Comparison of ENCODE assay signal across 8 cellular contexts in the genomic region with DNA sequence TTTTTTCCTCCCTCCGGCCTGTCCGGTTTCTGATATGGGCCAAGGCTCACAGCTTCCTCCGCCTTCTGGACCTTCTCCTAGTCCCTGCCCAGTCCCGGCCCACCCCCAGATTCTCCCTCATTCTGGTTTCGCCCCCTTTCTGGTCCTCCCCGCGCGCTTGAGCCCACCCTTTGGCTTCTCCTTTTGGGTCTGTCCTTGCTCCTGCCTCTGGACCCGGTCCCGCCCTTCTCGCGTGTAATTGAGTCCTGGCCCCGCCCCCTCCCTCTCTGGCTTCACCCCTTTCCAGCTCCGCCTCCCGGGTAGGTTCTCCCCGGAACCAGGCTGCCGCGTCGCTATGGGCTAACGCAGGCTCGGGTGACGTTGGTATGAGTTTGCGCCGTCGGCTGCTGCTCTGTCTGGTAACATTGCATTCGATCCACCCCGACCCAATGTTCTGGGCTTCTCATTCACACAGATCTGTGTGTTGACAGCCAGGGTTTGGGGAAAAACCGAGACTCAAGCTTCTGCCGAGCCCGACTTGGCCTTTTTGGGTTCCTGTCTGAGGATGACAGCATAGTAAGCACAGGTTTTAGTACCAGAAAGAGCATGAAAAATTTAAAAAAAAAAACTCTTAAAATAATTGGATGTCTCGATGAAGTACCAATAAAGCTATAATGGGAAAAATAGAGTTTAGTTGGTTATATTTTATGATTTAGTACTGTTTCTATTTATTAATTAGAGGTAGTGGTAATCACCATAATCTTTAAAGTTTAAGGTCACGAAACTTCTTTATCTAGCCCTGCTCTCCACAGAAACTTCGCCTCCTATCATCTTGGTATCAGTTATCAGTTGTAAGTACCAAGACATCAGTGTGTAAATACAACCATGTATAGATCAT. TPM values are rescaled to one million over a fixed set of nuclear protein-coding genes. Genes with fewer than 3 reads are reported as not detected.
A peak's percentile ranks its signal among the peaks of the same experiment; 100 is the strongest.
DNase-seq lines count a peak whose midpoint lies in the region; ATAC-seq, FAIRE-seq and TF ChIP-seq lines count a peak whose summit lies in the region.

No MANE protein-coding gene starts in this region.

- H3K27ac ChIP-seq in ascending aorta, result peak overlapping the region; percentile 95 to 98

- intact Hi-C loops in ascending aorta (cut with DNase I), result loop anchor here (1.0 to 10.0 kb wide), 8 partner anchors 15 to 1453 kb away; a partner anchor contains a TSS

- peaks cover 2% of the 10 kb centered on the region for H3K36me3 Mint-ChIP-seq in T-helper 2 cell treated with Interferon-gamma antibody and Interleukin-4, amounts not matched to agents 5 μg/mL and 100 μg/mL, for 36 hours (ENCODE audit: low read depth)

- no peaks in the 10 kb centered on the region for H3K36me3 ChIP-seq in ascending aorta

- H3K4me3 ChIP-seq in ascending aorta (peak overlapping the region; percentile 58 to 64), retinal pigment epithelial cell (ENCODE audit: low read length) (peak overlapping the region; percentile 75)

- H3K4me1 ChIP-seq in ascending aorta, result peaks cover 9 to 22% of the 10 kb centered on the region in 2 donors

- TF ChIP-seq CTCF in ascending aorta (IDR thresholded peaks at IDR 0.05) (no peak), retinal pigment epithelial cell (conservative IDR thresholded peaks at IDR 0.05; ENCODE audit: low read depth, low read length) (no peak)

- H3K9me3 Mint-ChIP-seq in T-helper 2 cell treated with Interferon-gamma antibody and Interleukin-4, amounts not matched to agents 5 μg/mL and 100 μg/mL, for 36 hours, result no peaks in the 10 kb centered on the region

- peak overlapping the region; percentile 90 for H3K4me3 Mint-ChIP-seq in T-helper 2 cell treated with Interferon-gamma antibody and Interleukin-4, amounts not matched to agents 5 μg/mL and 100 μg/mL, for 36 hours

- H3K27ac Mint-ChIP-seq in T-helper 2 cell treated with Interferon-gamma antibody and Interleukin-4, amounts not matched to agents 5 μg/mL and 100 μg/mL, for 36 hours, result peak overlapping the region; percentile 100

- DNase-seq in GM12892 (ENCODE audit: insufficient read length) (peak; percentile 71), NCI-H187 treated with DMSO at 0.1 percent for 48 hours (lab: John Stamatoyannopoulos, UW) (peak; percentile 66), ascending aorta (ENCODE audit: low spot score in 2 of 2) (peak; percentile 99 to 100), hepatic stellate cell (ENCODE audit: low spot score) (peak; percentile 90), retinal pigment epithelial cell (ENCODE audit: low read depth) (peak; percentile 83), retina (no peak)
- DNase-seq in T-helper 2 cell treated with Interferon-gamma antibody and Interleukin-4, amounts not matched to agents 5 μg/mL and 100 μg/mL, for 36 hours (ENCODE audit: low spot score), result peak; percentile 92

- TF ChIP-seq POLR2A in GM12892 (IDR thresholded peaks at IDR 0.05; ENCODE audit: low read depth, low read length), result peak; percentile 64; the same call in 1 of the 2 replicates

- no peaks in the 10 kb centered on the region for H3K27me3 ChIP-seq in ascending aorta

- ATAC-seq in HG02938 (IDR thresholded peaks at IDR 0.05; ENCODE audit: unreplicated experiment), result peak; percentile 21

- H3K27me3 Mint-ChIP-seq in T-helper 2 cell treated with Interferon-gamma antibody and Interleukin-4, amounts not matched to agents 5 μg/mL and 100 μg/mL, for 36 hours (ENCODE audit: low read depth), result peaks cover 5% of the 10 kb centered on the region

- FAIRE-seq in GM12892 (lab: Jason Lieb, UNC), result no peak

- H3K9me3 ChIP-seq in ascending aorta, result no peaks in the 10 kb centered on the region

- peaks cover 52% of the 10 kb centered on the region for H3K4me1 Mint-ChIP-seq in T-helper 2 cell treated with Interferon-gamma antibody and Interleukin-4, amounts not matched to agents 5 μg/mL and 100 μg/mL, for 36 hours (ENCODE audit: low read depth)

RNA-seq across cellular contexts. Expression of a gene that starts 14.8 kb away (rescaled TPM):
- polyA plus RNA-seq in GM12892 (2012; ENCODE audit: missing spikeins), result 12.1 TPM
- 31.9 TPM for total RNA-seq in ascending aorta

RNA-seq across cellular contexts. Expression of a gene that starts 29.0 kb away (rescaled TPM):
- not detected for polyA plus RNA-seq in GM12892 (2012; ENCODE audit: missing spikeins)
- not detected for total RNA-seq in ascending aorta
